ENCODE assay signal across 8 cellular contexts in the genomic region with DNA sequence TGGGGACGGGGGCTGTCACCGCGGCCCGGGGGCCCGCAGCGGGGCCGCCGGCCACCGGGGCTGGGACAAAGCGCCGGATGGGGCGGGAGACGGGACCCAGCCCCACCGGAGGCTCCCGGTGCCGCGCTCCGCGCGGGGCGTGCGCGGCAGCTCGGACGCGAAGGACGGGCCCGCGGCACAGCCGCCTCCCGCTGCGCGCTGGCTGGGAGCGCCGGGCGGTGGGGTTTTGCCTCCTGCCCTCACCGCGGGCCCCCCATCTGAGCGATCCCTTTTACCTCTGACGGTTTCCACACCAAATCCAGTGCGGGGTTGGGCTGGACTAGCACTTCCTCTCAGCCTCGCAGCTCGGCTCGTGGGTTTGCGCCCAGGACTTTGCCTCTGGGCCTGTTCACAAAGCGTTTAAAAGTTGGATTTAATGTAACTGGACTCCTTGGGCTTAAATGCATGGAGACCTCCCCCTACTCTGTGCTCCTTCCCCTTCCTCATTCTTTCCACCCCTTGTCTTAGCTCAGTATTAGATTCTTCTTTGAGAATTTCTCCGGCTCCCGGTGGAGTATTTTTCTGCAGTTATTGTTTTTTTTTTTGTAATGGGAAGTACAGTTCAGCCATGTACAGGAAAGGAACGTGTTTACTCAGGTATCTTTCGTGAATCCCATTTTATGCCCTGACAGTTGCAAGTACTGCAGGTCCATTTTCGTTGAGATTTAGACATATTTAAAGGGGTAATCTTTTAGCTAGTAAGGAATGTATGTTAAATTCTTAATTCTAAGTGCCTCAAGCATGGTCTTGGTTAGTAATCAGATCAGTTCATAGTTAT. TPM values are rescaled to one million over a fixed set of nuclear protein-coding genes. Genes with fewer than 3 reads are reported as not detected.
A peak's percentile ranks its signal among the peaks of the same experiment; 100 is the strongest.
DNase-seq lines count a peak whose midpoint lies in the region; ATAC-seq and TF ChIP-seq lines count a peak whose summit lies in the region.

No MANE protein-coding gene starts in this region.

- no peak for TF ChIP-seq CTCF in fibroblast of villous mesenchyme (IDR thresholded peaks at IDR 0.05; ENCODE audit: insufficient read depth, low read depth, low read length)
- no peak for TF ChIP-seq CTCF in nephron (IDR thresholded peaks at IDR 0.05; ENCODE audit: unreplicated experiment in 3 of 3)

- no peaks in the 10 kb centered on the region for H3K9me3 Mint-ChIP-seq in nephron

- H3K27ac Mint-ChIP-seq in nephron = peak overlapping the region; percentile 93 to 99 (median 98)

- ATAC-seq in GM19043 (IDR thresholded peaks at IDR 0.05; ENCODE audit: low read depth, unreplicated experiment) (peak; percentile 31), HG03342 (IDR thresholded peaks at IDR 0.05; ENCODE audit: unreplicated experiment) (peak; percentile 32)

- peaks cover 3% of the 10 kb centered on the region for H3K36me3 Mint-ChIP-seq in nephron (ENCODE audit: low read depth)

- peak overlapping the region; percentile 73 for H3K4me3 ChIP-seq in fibroblast of villous mesenchyme (ENCODE audit: low read depth, low read length)

- no peaks in the 10 kb centered on the region for H3K27me3 Mint-ChIP-seq in nephron (ENCODE audit: low read depth)

- H3K4me3 Mint-ChIP-seq in nephron = peak overlapping the region; percentile 94 to 97 (median 95)

- H3K4me1 Mint-ChIP-seq in nephron = peaks cover 28% of the 10 kb centered on the region

- DNase-seq in CD1c-positive myeloid dendritic cell (ENCODE audit: extremely low spot score) = peak; percentile 67
- peak; percentile 20 for DNase-seq in NOMO-1 treated with DMSO at 0.1 percent for 48 hours (lab: John Stamatoyannopoulos, UW; ENCODE audit: unreplicated experiment)
- peak; percentile 11 for DNase-seq in activated T-helper 9 cell treated with anti-CD3 and anti-CD28 coated beads, Interleukin-2, amount 50 U/mL, for 16 hours (ENCODE audit: low read depth)
- DNase-seq in fibroblast of villous mesenchyme (ENCODE audit: low read depth) = peak; percentile 65
- peak; percentile 69 for DNase-seq in ureter (ENCODE audit: low spot score)

RNA-seq across cellular contexts. Expression of a gene that starts 0.7 kb away (rescaled TPM):
- total RNA-seq in fibroblast of villous mesenchyme = 11.9 and 16.8 TPM in 2 replicates
- 51.5 TPM for total RNA-seq in ureter

Comparison
In these comparisons a context has a peak if more than half of its experiments do, and no peak if none do; other contexts are left out.
1. Peak in every context shown above with its lines: DNase-seq, ATAC-seq and H3K4me3 ChIP-seq.
2. DNase-seq: peak in every context shown above with its lines; median percentile 69 in ureter; 67 in CD1c-positive myeloid dendritic cell; 65 in fibroblast of villous mesenchyme; 20 in NOMO-1 treated with DMSO at 0.1 percent for 48 hours; 11 in activated T-helper 9 cell treated with anti-CD3 and anti-CD28 coated beads, Interleukin-2, amount 50 U/mL, for 16 hours.